11 cellular contexts compared by ENCODE assay signal in the genomic region with DNA sequence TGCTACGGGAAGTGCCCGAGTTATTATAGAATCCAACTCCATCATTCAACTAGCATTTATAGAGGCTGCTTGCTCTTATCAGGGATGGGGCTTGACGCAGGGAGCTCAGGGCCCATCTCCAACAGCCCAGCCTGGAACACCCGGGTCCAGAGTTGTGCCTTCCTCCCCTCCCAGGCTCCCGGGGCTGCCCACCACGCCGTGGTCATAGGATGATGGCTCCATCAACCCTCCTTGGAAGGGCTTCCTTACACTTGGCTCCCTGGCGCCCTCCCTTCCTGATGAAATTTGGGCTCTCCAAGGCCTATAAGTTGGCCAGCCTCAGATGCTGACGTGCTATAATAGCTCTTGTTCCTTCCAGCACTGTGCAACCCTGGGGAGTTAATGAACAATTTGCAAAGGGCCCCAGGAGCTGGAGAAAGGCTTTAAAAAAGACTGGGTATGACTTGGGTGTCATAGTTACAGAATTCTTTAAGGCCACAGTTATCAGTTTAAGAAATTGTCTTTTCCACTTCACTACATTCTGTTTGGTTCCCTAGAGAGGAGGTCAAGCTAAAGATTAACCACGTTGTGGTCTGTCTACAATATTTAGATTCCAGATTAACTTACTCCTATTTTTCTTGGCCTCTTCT.
DNase-seq lines count a peak whose midpoint lies in the region; ATAC-seq and TF ChIP-seq lines count a peak whose summit lies in the region.
"Had no signal": no experiment of that assay in that cellular context is flagged by ENCODE, and none has a peak within 500 bp of the region (broad histone marks: within the 10 kb centered on the region; RNA-seq: fewer than 3 reads in every experiment).

No MANE protein-coding gene starts in this region.

- H3K9ac ChIP-seq in BLaER1, result no peak overlapping the region

- POLR2A ChIA-PET in GM10248 (lab: Yijun Ruan, JAX), result no interaction called here

- peaks cover 4% of the 10 kb centered on the region; the same call in 1 of the 2 replicates for H3K9me3 ChIP-seq in BLaER1

- no peak overlapping the region for H3K4me3 ChIP-seq in BLaER1
- H3K4me3 ChIP-seq: SK-N-MC had no signal

- 0 out of 2 replicates have a peak overlapping the region, but pooled peaks have one; percentile 24 for H3K27ac ChIP-seq in BLaER1
- H3K27ac ChIP-seq: SK-N-MC had no signal

- peaks cover 67% of the 10 kb centered on the region for H3K4me1 ChIP-seq in BLaER1

- H4K20me1 ChIP-seq in BLaER1, result no peaks in the 10 kb centered on the region

- DNase-seq in iris pigment epithelial cell (ENCODE audit: low read depth) (peak; percentile 23), cerebellar cortex (ENCODE audit: low spot score) (no peak), GM10248 (ENCODE audit: extremely low spot score) (no peak), NCI-H69 (lab: John Stamatoyannopoulos, UW) (no peak), iPS-NIHi7 (ENCODE audit: extremely low spot score) (no peak)
- DNase-seq: stimulated activated CD4-positive, alpha-beta T cell treated with anti-CD3 and anti-CD28 coated beads, Interleukin-2, amount 100 ng/mL, for 24 hours had no signal

- H3K4me2 ChIP-seq in BLaER1, result peak overlapping the region; percentile 93

- no peak for TF ChIP-seq CTCF in GM10248 (IDR thresholded peaks at IDR 0.05; ENCODE audit: control extremely low read depth, extremely low read depth, low read depth, missing control alignments)

- H3K36me3 ChIP-seq in BLaER1, result no peaks in the 10 kb centered on the region

- ATAC-seq in GM19463 (IDR thresholded peaks at IDR 0.05; ENCODE audit: unreplicated experiment) (peak; percentile 78), HG03354 (IDR thresholded peaks at IDR 0.05; ENCODE audit: poor library complexity, severe bottlenecking, unreplicated experiment) (peak; percentile 82)
- ATAC-seq: WTC11 had no signal

- H3K27me3 ChIP-seq in BLaER1, result no peaks in the 10 kb centered on the region

- CTCF ChIA-PET in GM10248 (lab: Yijun Ruan, JAX), result interaction anchor here (1.1 to 5.3 kb wide), 3 partner anchors 13 to 35 kb away, joined by 3 to 45 read pairs (median 10); no protein-coding TSS in a partner anchor
